In the genomic region with DNA sequence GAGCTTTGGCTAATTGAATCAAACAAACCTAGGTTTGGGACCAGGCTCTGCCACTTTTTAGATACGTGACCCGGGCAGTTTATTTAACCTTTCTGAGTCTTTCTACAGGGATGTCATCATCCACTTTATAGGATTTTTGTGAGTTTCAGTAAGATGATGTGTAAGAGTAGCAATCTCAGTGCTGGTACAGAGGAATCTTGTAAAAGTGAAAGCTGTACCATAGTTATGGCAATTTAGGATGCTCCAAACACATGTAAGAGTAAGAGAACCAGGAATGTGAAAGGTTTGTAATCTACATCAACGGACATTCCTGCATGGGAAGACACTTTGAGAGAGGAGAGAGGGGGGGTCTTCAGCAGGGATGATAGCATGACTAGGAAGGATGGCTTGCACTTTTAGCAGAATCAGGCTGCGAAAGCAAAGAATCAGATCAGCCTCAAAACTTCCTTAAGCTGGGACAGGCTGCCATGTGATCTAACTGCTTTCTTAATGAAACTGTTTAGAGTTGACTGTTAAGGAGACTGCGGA, we compare ENCODE assay signal across 8 cellular contexts. TPM values are rescaled to one million over a fixed set of nuclear protein-coding genes. Genes with fewer than 3 reads are reported as not detected.
DNase-seq lines count a peak whose midpoint lies in the region; ATAC-seq and TF ChIP-seq lines count a peak whose summit lies in the region.

No MANE protein-coding gene starts in this region.

- H2BK15ac ChIP-seq in mesendoderm (replicated peaks; ENCODE audit: low read depth), result no peak overlapping the region

- H2BK120ac ChIP-seq in mesendoderm (ENCODE audit: low read depth, low read length), result no peak overlapping the region

- peak overlapping the region; percentile 83 for H3K4me3 ChIP-seq in left ventricle myocardium inferior
- peak overlapping the region; percentile 93 for H3K4me3 ChIP-seq in mesendoderm (ENCODE audit: low read length)
- peak overlapping the region; percentile 62 to 76 for H3K4me3 ChIP-seq in aorta (ENCODE audit: low read length in 2 of 2)

- peaks cover 70% of the 10 kb centered on the region for H3K36me3 Mint-ChIP-seq in brain

- H3K36me3 ChIP-seq in left ventricle myocardium inferior, result peaks cover 48% of the 10 kb centered on the region
- H3K36me3 ChIP-seq in mesendoderm (ENCODE audit: control insufficient read depth, insufficient read depth, low read length), result peaks cover 12% of the 10 kb centered on the region
- peaks cover 3 to 9% of the 10 kb centered on the region in 2 donors for H3K36me3 ChIP-seq in aorta (ENCODE audit: control insufficient read depth in 1 of 2, insufficient read depth in 2 of 2, low read length in 1 of 2)

- H4K8ac ChIP-seq in mesendoderm (ENCODE audit: low read depth, low read length), result no peak overlapping the region

- H3K27me3 ChIP-seq in left ventricle myocardium inferior (ENCODE audit: low read depth) (no peaks in the 10 kb centered on the region), mesendoderm (ENCODE audit: insufficient read depth, low read length, poor library complexity) (no peaks in the 10 kb centered on the region), aorta (ENCODE audit: control insufficient read depth in 1 of 2, insufficient read depth in 2 of 2, low read length in 1 of 2) (no peaks in the 10 kb centered on the region)

- CTCF ChIA-PET in RWPE1 (lab: Yijun Ruan, JAX), result interaction anchor here (0.5 to 2.4 kb wide), 4 partner anchors 16 to 1941 kb away, joined by 3 to 10 read pairs (median 3); no protein-coding TSS in a partner anchor

- H3K56ac ChIP-seq in mesendoderm (ENCODE audit: low read length), result peak overlapping the region; percentile 97

- H3K23ac ChIP-seq in mesendoderm (ENCODE audit: low read length), result no peak overlapping the region

- DNase-seq in left ventricle myocardium inferior, result no peak
- DNase-seq in left cardiac atrium, result no peak
- DNase-seq in mesendoderm, result peak; percentile 67
- DNase-seq in aorta, result no peak
- no peak for DNase-seq in D341Med (ENCODE audit: low spot score)
- no peak for DNase-seq in RWPE1 (ENCODE audit: low spot score)
- no peak for DNase-seq in DMS79 (lab: John Stamatoyannopoulos, UW)

- peak overlapping the region; percentile 95 to 99 (median 96) for H3K27ac Mint-ChIP-seq in brain

- H2AK5ac ChIP-seq in mesendoderm (ENCODE audit: low read length), result no peak overlapping the region

- H3K4me1 Mint-ChIP-seq in brain, result peaks cover 43% of the 10 kb centered on the region

- peaks cover 4% of the 10 kb centered on the region for H3K79me1 ChIP-seq in mesendoderm (ENCODE audit: low read length)

- no peak overlapping the region for H3K4ac ChIP-seq in mesendoderm (ENCODE audit: low read depth, low read length)

- intact Hi-C loops in left ventricle myocardium inferior (cut with micrococcal nuclease) (no loop called here), left cardiac atrium (cut with DNase I) (no loop called here), aorta (cut with DNase I) (loop anchor here in 1 of 2 donors (10.0 kb wide), 1 partner anchor 242 kb away; a partner anchor contains a TSS)

- H3K27ac ChIP-seq in left ventricle myocardium inferior (replicated peaks) (peak overlapping the region; percentile 92), mesendoderm (ENCODE audit: low read depth, low read length) (no peak overlapping the region), aorta (ENCODE audit: low read depth in 1 of 2, low read length in 2 of 2) (no peak overlapping the region), RWPE1 (no peak overlapping the region)

- ATAC-seq in left cardiac atrium, result no peak
- ATAC-seq in aorta (ENCODE audit: low FRiP score), result no peak

- no peaks in the 10 kb centered on the region for H3K9me3 Mint-ChIP-seq in brain

- POLR2A ChIA-PET in RWPE1 (lab: Yijun Ruan, JAX; ENCODE audit: low non-redundant PET), result no interaction called here

- H3K4me1 ChIP-seq in left ventricle myocardium inferior, result peaks cover 29% of the 10 kb centered on the region
- H3K4me1 ChIP-seq in mesendoderm (ENCODE audit: control insufficient read depth, low read depth, low read length), result peaks cover 4% of the 10 kb centered on the region
- no peaks in the 10 kb centered on the region for H3K4me1 ChIP-seq in aorta (ENCODE audit: control insufficient read depth in 1 of 2, insufficient read depth in 2 of 2, low read length in 2 of 2)

- peak overlapping the region; percentile 90 for H3K9ac ChIP-seq in mesendoderm (ENCODE audit: low read length)

- H4K5ac ChIP-seq in mesendoderm (ENCODE audit: low read length), result no peak overlapping the region

- H3K4me3 Mint-ChIP-seq in brain, result peak overlapping the region; percentile 96 to 99 (median 98)

- no CpG with 5 or more reads among the region's 5 CpGs for WGBS in mesendoderm (ENCODE audit: extremely low coverage, insufficient coverage, low lambda C conversion rate)
- WGBS in aorta, 2 donors, result 42 to 43% methylated on average over 5 of the region's 5 CpGs

- no peak overlapping the region for H3K18ac ChIP-seq in mesendoderm (ENCODE audit: low read length)

- TF ChIP-seq CTCF in left ventricle myocardium inferior (IDR thresholded peaks at IDR 0.05; ENCODE audit: borderline replicate concordance), result no peak
- no peak for TF ChIP-seq CTCF in brain (conservative IDR thresholded peaks at IDR 0.05)
- TF ChIP-seq CTCF in RWPE1 (conservative IDR thresholded peaks at IDR 0.05; ENCODE audit: low read depth), result no peak

- H3K27me3 Mint-ChIP-seq in brain, result peaks cover 13% of the 10 kb centered on the region

- no peak overlapping the region for H2BK5ac ChIP-seq in mesendoderm (ENCODE audit: low read length)

- H3K9me3 ChIP-seq in left ventricle myocardium inferior (replicated peaks) (no peaks in the 10 kb centered on the region), aorta (ENCODE audit: control insufficient read depth, low read length) (no peaks in the 10 kb centered on the region)

- H3K4me2 ChIP-seq in mesendoderm (ENCODE audit: low read length), result peak overlapping the region; percentile 42

- peaks cover 51% of the 10 kb centered on the region for H3K79me2 ChIP-seq in mesendoderm (ENCODE audit: control insufficient read depth, insufficient read depth, low read length)

RNA-seq across cellular contexts. Expression of a gene that starts 1.0 kb away (rescaled TPM):
- 28.3 TPM for total RNA-seq in left ventricle myocardium inferior
- 10 to 100 TPM; 26.3 to 37.6 TPM for total RNA-seq in left cardiac atrium
- polyA plus RNA-seq in brain (ENCODE audit: insufficient read depth, low read depth, low replicate concordance), result 124 TPM
- polyA plus RNA-seq in mesendoderm (2013, experiment 1 of 2), result 285 TPM
- polyA plus RNA-seq in mesendoderm (2013, experiment 2 of 2), result 294 TPM
- total RNA-seq in aorta, result 10 to 100 TPM; 35.3 to 35.9 TPM
- polyA plus RNA-seq in aorta, result 10 to 100 TPM; 13.6 to 13.7 TPM

RNA-seq across cellular contexts. Expression of a gene that starts 20.3 kb away (rescaled TPM):
- total RNA-seq in left ventricle myocardium inferior (12.1 TPM), left cardiac atrium (10 to 100 TPM; 11.2 to 29.5 TPM), aorta (10 to 100 TPM; 31.4 to 35.9 TPM)
- polyA plus RNA-seq in brain (ENCODE audit: insufficient read depth, low read depth, low replicate concordance) (15.8 TPM), aorta (10 to 100 TPM in 1 of 2 donors, 1 to 10 TPM in 1; 9.8 to 18.1 TPM)
- polyA plus RNA-seq in mesendoderm (2013, experiment 1 of 2), result 74.1 TPM
- polyA plus RNA-seq in mesendoderm (2013, experiment 2 of 2), result 73.8 TPM

RNA-seq across cellular contexts. Expression of a gene that starts 33.0 kb away (rescaled TPM):
- total RNA-seq in left ventricle myocardium inferior (52.2 TPM), left cardiac atrium (10 to 100 TPM; 44.3 to 48.6 TPM), aorta (10 to 100 TPM; 43.0 to 67.3 TPM)
- polyA plus RNA-seq in brain (ENCODE audit: insufficient read depth, low read depth, low replicate concordance) (56.2 TPM), aorta (10 to 100 TPM; 16.2 to 42.8 TPM)
- polyA plus RNA-seq in mesendoderm (2013, experiment 1 of 2), result 57.8 TPM
- 57.6 TPM for polyA plus RNA-seq in mesendoderm (2013, experiment 2 of 2)
